ENCODE assay signal across 11 cellular contexts in the genomic region with DNA sequence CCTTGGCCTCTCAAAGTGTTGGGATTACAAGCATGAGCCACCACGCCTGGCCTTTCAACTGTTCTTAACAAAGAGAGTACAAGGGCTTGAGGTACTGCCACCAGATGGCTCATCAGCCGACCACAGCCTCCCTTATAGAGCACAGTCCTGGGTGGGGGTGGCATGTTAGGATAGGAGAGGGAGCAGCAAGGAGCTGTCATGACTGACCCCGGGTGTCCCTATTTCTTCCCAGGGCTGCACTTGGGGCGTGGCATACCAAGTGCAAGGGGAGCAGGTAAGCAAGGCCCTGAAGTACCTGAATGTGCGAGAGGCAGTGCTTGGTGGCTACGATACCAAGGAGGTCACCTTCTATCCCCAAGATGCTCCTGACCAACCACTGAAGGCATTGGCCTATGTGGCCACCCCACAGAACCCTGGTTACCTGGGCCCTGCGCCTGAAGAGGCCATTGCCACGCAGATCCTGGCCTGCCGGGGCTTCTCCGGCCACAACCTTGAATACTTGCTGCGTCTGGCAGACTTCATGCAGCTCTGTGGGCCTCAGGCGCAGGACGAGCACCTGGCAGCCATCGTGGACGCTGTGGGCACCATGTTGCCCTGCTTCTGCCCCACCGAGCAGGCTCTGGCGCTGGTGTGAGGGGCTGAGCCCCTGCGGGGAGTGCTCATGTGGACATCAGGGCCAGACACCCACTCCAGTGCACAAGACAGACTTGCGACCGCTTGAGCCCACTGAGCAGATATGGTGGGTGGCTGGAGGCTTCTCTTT. TPM values are rescaled to one million over a fixed set of nuclear protein-coding genes. Genes with fewer than 3 reads are reported as not detected.
DNase-seq lines count a peak whose midpoint lies in the region; ATAC-seq, FAIRE-seq and TF ChIP-seq lines count a peak whose summit lies in the region.
"Had no signal": no experiment of that assay in that cellular context is flagged by ENCODE, and none has a peak within 500 bp of the region (broad histone marks: within the 10 kb centered on the region; RNA-seq: fewer than 3 reads in every experiment).

No MANE protein-coding gene starts in this region.

- POLR2A ChIA-PET in activated CD4-positive, alpha-beta memory T cell treated with anti-CD3 and anti-CD28 coated beads, Interleukin-2, amount 10 ng/mL, durations not matched to agents 7 days and 5 days (lab: Charles Lee), result no interaction called here

- no peak overlapping the region for H3K9ac ChIP-seq in kidney (ENCODE audit: low read length in 2 of 2)

- no peaks in the 10 kb centered on the region for H3K9me3 Mint-ChIP-seq in activated CD4-positive, alpha-beta memory T cell treated with anti-CD3 and anti-CD28 coated beads, Interleukin-2, amount 10 ng/mL, durations not matched to agents 7 days and 5 days

- H3K36me3 ChIP-seq in left ventricle myocardium inferior (no peaks in the 10 kb centered on the region), kidney (ENCODE audit: control insufficient read depth in 1 of 2, insufficient read depth in 2 of 2, low read length in 2 of 2) (no peaks in the 10 kb centered on the region), transverse colon (no peaks in the 10 kb centered on the region)
- H3K36me3 ChIP-seq: ovary had no signal

- 91% methylated on average over 20 of the region's 20 CpGs; no CpG with 5 or more reads in 1 of the 2 donors for WGBS in transverse colon (ENCODE audit: low coverage in 1 of 2), 2 donors

- TF ChIP-seq EP300 in transverse colon (IDR thresholded peaks at IDR 0.05; ENCODE audit: low read depth), result no peak

- CTCF ChIA-PET in activated CD4-positive, alpha-beta memory T cell treated with anti-CD3 and anti-CD28 coated beads, Interleukin-2, amount 10 ng/mL, durations not matched to agents 7 days and 5 days (lab: Charles Lee), result interaction anchor here (0.7 to 5.6 kb wide), 4 partner anchors 14 to 1321 kb away, joined by 3 to 48 read pairs (median 8); no protein-coding TSS in a partner anchor

- H3K27ac ChIP-seq in left ventricle myocardium inferior (replicated peaks), result peak overlapping the region; percentile 82
- no peak overlapping the region for H3K27ac ChIP-seq in kidney (ENCODE audit: low read depth in 2 of 2, low read length in 2 of 2)
- H3K27ac ChIP-seq in transverse colon, result peak overlapping the region; percentile 49 to 68 (median 56)
- H3K27ac ChIP-seq: ovary, testis had no signal

- H3K4me1 ChIP-seq in left ventricle myocardium inferior (peaks cover 51% of the 10 kb centered on the region), kidney (ENCODE audit: control insufficient read depth in 1 of 2, insufficient read depth in 1 of 2, low read depth in 1 of 2, low read length in 2 of 2) (peaks cover 4 to 13% of the 10 kb centered on the region in 2 donors), transverse colon (peaks cover 8 to 31% (median 10%) of the 10 kb centered on the region in 4 donors)

- in situ Hi-C loops in transverse colon (cut with MboI; ENCODE audit: low pct_ligation_motif_present in 1 of 4, low pct_unique_long_range_greater_than_20kb in 1 of 4, low sequenced_read_pairs in 3 of 4), result no loop called here

- peaks cover 46% of the 10 kb centered on the region for H3K4me1 Mint-ChIP-seq in activated CD4-positive, alpha-beta memory T cell treated with anti-CD3 and anti-CD28 coated beads, Interleukin-2, amount 10 ng/mL, durations not matched to agents 7 days and 5 days

- no peaks in the 10 kb centered on the region for H3K27me3 Mint-ChIP-seq in activated CD4-positive, alpha-beta memory T cell treated with anti-CD3 and anti-CD28 coated beads, Interleukin-2, amount 10 ng/mL, durations not matched to agents 7 days and 5 days

- H3K27me3 ChIP-seq in left ventricle myocardium inferior (ENCODE audit: low read depth), result no peaks in the 10 kb centered on the region
- no peaks in the 10 kb centered on the region for H3K27me3 ChIP-seq in transverse colon
- H3K27me3 ChIP-seq: ovary, testis had no signal

- no peak for FAIRE-seq in kidney (lab: Jason Lieb, UNC)

- peak overlapping the region; percentile 88 for H3K4me3 Mint-ChIP-seq in activated CD4-positive, alpha-beta memory T cell treated with anti-CD3 and anti-CD28 coated beads, Interleukin-2, amount 10 ng/mL, durations not matched to agents 7 days and 5 days

- TF ChIP-seq POLR2A in transverse colon (IDR thresholded peaks at IDR 0.05), result no peak

- DNase-seq in left ventricle myocardium inferior (no peak), cardiac septum (ENCODE audit: low spot score) (no peak), kidney (peak; percentile 43), transverse colon (no peak), putamen (ENCODE audit: low spot score) (no peak), foreskin melanocyte (no peak)
- DNase-seq in activated CD4-positive, alpha-beta memory T cell treated with anti-CD3 and anti-CD28 coated beads, Interleukin-2, amount 10 ng/mL, durations not matched to agents 7 days and 5 days, result no peak
- DNase-seq: COR-L47 had no signal

- intact Hi-C loops in left ventricle myocardium inferior (cut with micrococcal nuclease) (no loop called here), cardiac septum (cut with DNase I) (loop anchor here (5.0 kb wide), 1 partner anchor 48 kb away; no protein-coding TSS in a partner anchor), kidney (cut with DNase I) (no loop called here), transverse colon (cut with DNase I; ENCODE audit: low total_unique reads) (no loop called here)

- TF ChIP-seq CTCF in left ventricle myocardium inferior (IDR thresholded peaks at IDR 0.05; ENCODE audit: borderline replicate concordance) (no peak), kidney (IDR thresholded peaks at IDR 0.05; ENCODE audit: borderline replicate concordance, extremely low read depth, insufficient read depth) (no peak), transverse colon (IDR thresholded peaks at IDR 0.05) (no peak)

- H3K27ac Mint-ChIP-seq in activated CD4-positive, alpha-beta memory T cell treated with anti-CD3 and anti-CD28 coated beads, Interleukin-2, amount 10 ng/mL, durations not matched to agents 7 days and 5 days, result no peak overlapping the region

- H3K4me3 ChIP-seq in left ventricle myocardium inferior (no peak overlapping the region), kidney (ENCODE audit: low read length in 2 of 2) (no peak overlapping the region), transverse colon (no peak overlapping the region)
- H3K4me3 ChIP-seq: ovary, testis had no signal

- peaks cover 24% of the 10 kb centered on the region for H3K36me3 Mint-ChIP-seq in activated CD4-positive, alpha-beta memory T cell treated with anti-CD3 and anti-CD28 coated beads, Interleukin-2, amount 10 ng/mL, durations not matched to agents 7 days and 5 days (ENCODE audit: low read depth)

- H3K9me3 ChIP-seq in left ventricle myocardium inferior (replicated peaks) (no peaks in the 10 kb centered on the region), kidney (ENCODE audit: control insufficient read depth in 1 of 2, low read length in 2 of 2) (no peaks in the 10 kb centered on the region), transverse colon (no peaks in the 10 kb centered on the region)
- H3K9me3 ChIP-seq: ovary, testis had no signal

- ATAC-seq in HG02870 (IDR thresholded peaks at IDR 0.05; ENCODE audit: unreplicated experiment), result no peak

RNA-seq across cellular contexts. Expression of a gene that starts 2.1 kb away (rescaled TPM):
- 1.3 TPM for total RNA-seq in left ventricle myocardium inferior
- total RNA-seq in cardiac septum, result 1.6 TPM
- 10 to 100 TPM; 20.3 to 22.0 TPM for total RNA-seq in activated CD4-positive, alpha-beta memory T cell treated with anti-CD3 and anti-CD28 coated beads, Interleukin-2, amount 10 ng/mL, durations not matched to agents 7 days and 5 days
- 4.7 TPM for total RNA-seq in kidney
- polyA plus RNA-seq in kidney (ENCODE audit: insufficient read depth, low read depth, low replicate concordance), result 21.1 TPM
- total RNA-seq in transverse colon, result 1 to 10 TPM in 3 of 4 donors, under 1 TPM in 1; 0.60 to 6.7 (median 2.5) TPM

RNA-seq across cellular contexts. Expression of a gene that starts 26.2 kb away (rescaled TPM):
- total RNA-seq in left ventricle myocardium inferior, result 11.1 TPM
- total RNA-seq in cardiac septum, result 11.5 TPM
- not detected for total RNA-seq in activated CD4-positive, alpha-beta memory T cell treated with anti-CD3 and anti-CD28 coated beads, Interleukin-2, amount 10 ng/mL, durations not matched to agents 7 days and 5 days
- total RNA-seq in kidney, result 9.4 TPM
- 5.8 TPM for polyA plus RNA-seq in kidney (ENCODE audit: insufficient read depth, low read depth, low replicate concordance)
- total RNA-seq in transverse colon, result 10 to 100 TPM in 2 of 4 donors, 1 to 10 TPM in 2; 1.5 to 14.2 (median 10.2) TPM

Comparison
In these comparisons a context has a peak if more than half of its experiments do, and no peak if none do; other contexts are left out.
1. H3K27ac ChIP-seq: peak in left ventricle myocardium inferior (single experiment) and transverse colon (4 of 4); none in kidney (0 of 2).